Comparison of ENCODE assay signal across 8 cellular contexts in the genomic region with DNA sequence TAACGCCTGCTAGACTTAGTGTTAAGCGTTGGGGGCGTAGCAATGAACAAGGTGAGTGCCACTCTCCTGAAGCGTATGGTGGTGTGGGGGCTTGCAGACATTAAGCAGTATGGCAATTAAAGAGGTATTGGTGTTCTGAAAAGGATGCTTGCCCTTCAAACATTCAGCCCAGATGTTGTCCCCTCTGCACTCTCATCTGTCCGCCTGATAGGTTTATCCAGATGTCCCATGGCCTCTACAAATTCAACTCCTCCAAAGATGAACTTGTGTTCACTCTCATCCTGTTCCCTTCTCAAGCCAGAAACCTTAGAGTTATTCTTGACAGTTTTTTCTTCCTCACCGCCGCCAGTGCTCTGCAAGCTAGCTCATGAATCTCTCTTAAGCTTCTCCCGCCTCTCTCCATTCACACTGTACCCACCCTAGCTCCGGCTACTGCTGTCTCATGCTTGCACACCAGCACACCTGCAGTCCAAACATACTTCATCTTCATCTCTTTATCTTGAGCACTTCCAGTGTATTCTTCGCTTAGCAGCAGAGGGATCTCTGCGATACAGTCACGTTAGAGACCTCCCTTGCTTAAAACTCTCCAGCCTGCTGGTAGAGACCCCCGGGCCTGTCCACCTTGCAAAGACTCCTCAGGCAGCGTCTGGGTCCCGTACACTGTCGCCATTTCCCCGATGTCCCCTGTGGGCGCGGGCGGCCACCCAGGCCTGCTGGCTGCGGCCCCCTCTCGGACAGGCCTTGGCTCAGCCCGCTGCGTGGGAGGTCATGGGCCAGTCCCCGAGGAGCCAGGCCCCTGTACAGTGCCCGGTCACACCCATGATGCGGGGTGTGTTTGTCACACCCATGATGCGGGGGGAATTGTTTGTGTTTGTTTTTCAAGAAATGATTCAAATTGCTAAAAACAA.
DNase-seq lines count a peak whose midpoint lies in the region; ATAC-seq and TF ChIP-seq lines count a peak whose summit lies in the region.

No MANE protein-coding gene starts in this region.

- no peak for TF ChIP-seq POLR2A in NB4 (IDR thresholded peaks at IDR 0.05; ENCODE audit: extremely low read depth, insufficient read length)

- TF ChIP-seq CTCF in C4-2B (conservative IDR thresholded peaks at IDR 0.05) (no peak), NB4 (IDR thresholded peaks at IDR 0.05; ENCODE audit: low read depth, low read length) (no peak), nephron (IDR thresholded peaks at IDR 0.05; ENCODE audit: unreplicated experiment in 3 of 3) (no peak)

- DNase-seq in NB4 (ENCODE audit: low read depth) (no peak), NCI-H146 treated with DMSO at 0.1 percent for 48 hours (lab: John Stamatoyannopoulos, UW; ENCODE audit: unreplicated experiment) (no peak), MV-4-11 (lab: John Stamatoyannopoulos, UW) (no peak)
- no peak for DNase-seq in effector memory CD8-positive, alpha-beta T cell
- no peak for DNase-seq in activated CD8-positive, alpha-beta memory T cell treated with anti-CD3 and anti-CD28 coated beads for 24 hours

- H3K4me1 Mint-ChIP-seq in effector memory CD8-positive, alpha-beta T cell (ENCODE audit: low read depth in 2 of 2) = peaks cover 11 to 27% of the 10 kb centered on the region in 2 donors
- H3K4me1 Mint-ChIP-seq in nephron = peaks cover 22% of the 10 kb centered on the region

- H3K9me3 Mint-ChIP-seq in effector memory CD8-positive, alpha-beta T cell = no peaks in the 10 kb centered on the region
- no peaks in the 10 kb centered on the region for H3K9me3 Mint-ChIP-seq in nephron

- peaks cover 59% of the 10 kb centered on the region for H3K36me3 Mint-ChIP-seq in effector memory CD8-positive, alpha-beta T cell (ENCODE audit: insufficient read depth)
- peaks cover 24% of the 10 kb centered on the region for H3K36me3 Mint-ChIP-seq in nephron (ENCODE audit: low read depth)

- H3K27ac Mint-ChIP-seq in effector memory CD8-positive, alpha-beta T cell = peak overlapping the region; percentile 94 to 96
- peak overlapping the region; percentile 84 to 97 (median 93) for H3K27ac Mint-ChIP-seq in nephron

- no peaks in the 10 kb centered on the region for H3K27me3 Mint-ChIP-seq in effector memory CD8-positive, alpha-beta T cell
- no peaks in the 10 kb centered on the region for H3K27me3 Mint-ChIP-seq in nephron (ENCODE audit: low read depth)

- ATAC-seq in effector memory CD8-positive, alpha-beta T cell (replicated peaks) = no peak
- ATAC-seq in HG02884 (IDR thresholded peaks at IDR 0.05; ENCODE audit: unreplicated experiment) = no peak

- peak overlapping the region; percentile 87 to 93 for H3K4me3 Mint-ChIP-seq in effector memory CD8-positive, alpha-beta T cell
- peak overlapping the region; percentile 89 to 98 (median 94) for H3K4me3 Mint-ChIP-seq in nephron

- peak overlapping the region; percentile 84 for H3K27ac ChIP-seq in C4-2B

- peak overlapping the region; percentile 99 for H3K4me3 ChIP-seq in NB4 (ENCODE audit: low read depth, low read length)
